In genomic region chr2:207716061-207716460, GRCh38 we compare ENCODE assay signal across 28 cellular contexts.
"Had no signal": no experiment of that assay in that cellular context is flagged by ENCODE, and none has a peak within 500 bp of the region (broad histone marks: within the 10 kb centered on the region; RNA-seq: fewer than 3 reads in every experiment).

No MANE protein-coding gene starts in this region.

- H3K27ac ChIP-seq: stomach, suprapubic skin, testis, thoracic aorta, thyroid gland, tibial artery, transverse colon, upper lobe of left lung, upper lobe of right lung, uterus, vagina had no signal

- H3K27me3 ChIP-seq: stomach, suprapubic skin, testis, thyroid gland, tibial artery, transverse colon, upper lobe of left lung, upper lobe of right lung, uterus, vagina had no signal

- H3K9me3 Mint-ChIP-seq: stimulated activated effector memory CD8-positive, alpha-beta T cell treated with anti-CD3 and anti-CD28 coated beads, Interleukin-12 subunit alpha, Interleukin-12 subunit beta, amount 100 ng/mL, for 72 hours; stimulated activated memory B cell treated with anti-CD40 and anti-IgM and Interleukin-4, amounts not matched to agents 10 μg/mL and 1 μg/mL and 100 μg/mL, for 72 hours; stimulated activated naive B cell treated with anti-CD40 and anti-IgM and Interleukin-4, amounts not matched to agents 10 μg/mL and 1 μg/mL and 100 μg/mL, for 72 hours; stimulated activated naive CD8-positive, alpha-beta T cell treated with anti-CD3 and anti-CD28 coated beads, Interleukin-15, Interleukin-2, amounts not matched to agents 100 ng/mL and 50 ng/mL, for 24 hours; type B pancreatic cell had no signal

- H3K27me3 Mint-ChIP-seq: stimulated activated memory B cell treated with anti-CD40 and anti-IgM and Interleukin-4, amounts not matched to agents 10 μg/mL and 1 μg/mL and 100 μg/mL, for 72 hours; stimulated activated naive B cell treated with anti-CD40 and anti-IgM and Interleukin-4, amounts not matched to agents 10 μg/mL and 1 μg/mL and 100 μg/mL, for 72 hours; stimulated activated naive CD8-positive, alpha-beta T cell treated with anti-CD3 and anti-CD28 coated beads, Interleukin-15, Interleukin-2, amounts not matched to agents 100 ng/mL and 50 ng/mL, for 24 hours; type B pancreatic cell had no signal

- DNase-seq: stimulated activated CD4-positive, alpha-beta T cell treated with anti-CD3 and anti-CD28 coated beads, Interleukin-1b, Interleukin-23, amount 100 ng/mL, for 48 hours; stimulated activated CD4-positive, alpha-beta T cell treated with anti-CD3 and anti-CD28 coated beads, Interleukin-2, amount 100 ng/mL, for 24 hours; stimulated activated CD4-positive, alpha-beta T cell treated with anti-CD3 and anti-CD28 coated beads, Interleukin-2, amount 100 ng/mL, for 48 hours; stimulated activated CD4-positive, alpha-beta T cell treated with anti-CD3 and anti-CD28 coated beads, Interleukin-4, amount 100 ng/mL, for 1 hour; stimulated activated CD4-positive, alpha-beta T cell treated with anti-CD3 and anti-CD28 coated beads, Interleukin-4, amount 100 ng/mL, for 24 hours; stimulated activated CD4-positive, alpha-beta T cell treated with anti-CD3 and anti-CD28 coated beads, Interleukin-4, amount 100 ng/mL, for 4 hours; stimulated activated CD8-positive, alpha-beta memory T cell treated with anti-CD3 and anti-CD28 coated beads, Interleukin-4, amount 100 ng/mL, for 48 hours; stimulated activated naive B cell treated with anti-CD40 and anti-IgM and Interleukin-4, amounts not matched to agents 10 μg/mL and 1 μg/mL and 100 μg/mL, for 72 hours; stimulated activated naive CD4-positive, alpha-beta T cell; stimulated activated naive CD4-positive, alpha-beta T cell treated with Interleukin-2 at 50 U/mL for 16 hours; stimulated activated naive CD8-positive, alpha-beta T cell treated with anti-CD3 and anti-CD28 coated beads, Interleukin-15, Interleukin-2, amounts not matched to agents 100 U/mL and 50 U/mL, for 24 hours; stomach; substantia nigra; testis; thyroid gland; tibial artery; transverse colon; trophoblast cell; upper lobe of left lung; upper lobe of right lung; uterus had no signal

- H3K9me3 ChIP-seq: stomach, suprapubic skin, testis, thoracic aorta, thyroid gland, tibial artery, transverse colon, upper lobe of left lung, upper lobe of right lung, uterus, vagina had no signal

- H3K4me1 ChIP-seq: uterus had no signal

- H3K4me3 Mint-ChIP-seq: stimulated activated effector memory CD8-positive, alpha-beta T cell treated with anti-CD3 and anti-CD28 coated beads, Interleukin-12 subunit alpha, Interleukin-12 subunit beta, amount 100 ng/mL, for 72 hours; stimulated activated memory B cell treated with anti-CD40 and anti-IgM and Interleukin-4, amounts not matched to agents 10 μg/mL and 1 μg/mL and 100 μg/mL, for 72 hours; stimulated activated naive B cell treated with anti-CD40 and anti-IgM and Interleukin-4, amounts not matched to agents 10 μg/mL and 1 μg/mL and 100 μg/mL, for 72 hours; stimulated activated naive CD8-positive, alpha-beta T cell treated with anti-CD3 and anti-CD28 coated beads, Interleukin-15, Interleukin-2, amounts not matched to agents 100 ng/mL and 50 ng/mL, for 24 hours; type B pancreatic cell had no signal

- ATAC-seq: stimulated activated effector memory CD8-positive, alpha-beta T cell treated with anti-CD3 and anti-CD28 coated beads, Interleukin-12 subunit alpha, Interleukin-12 subunit beta, amount 100 ng/mL, for 72 hours; stimulated activated memory B cell treated with anti-CD40 and anti-IgM and Interleukin-4, amounts not matched to agents 10 μg/mL and 1 μg/mL and 100 μg/mL, for 72 hours; stimulated activated naive B cell treated with anti-CD40 and anti-IgM and Interleukin-4, amounts not matched to agents 10 μg/mL and 1 μg/mL and 100 μg/mL, for 72 hours; stimulated activated naive CD8-positive, alpha-beta T cell treated with anti-CD3 and anti-CD28 coated beads, Interleukin-15, Interleukin-2, amounts not matched to agents 100 U/mL and 50 U/mL, for 24 hours; upper lobe of right lung had no signal

- H3K4me3 ChIP-seq: stomach, suprapubic skin, testis, thoracic aorta, thyroid gland, tibial artery, transverse colon, upper lobe of left lung, upper lobe of right lung, uterus, vagina had no signal

- H3K36me3 ChIP-seq: suprapubic skin, thoracic aorta, thyroid gland, tibial artery, transverse colon, upper lobe of left lung, uterus, vagina had no signal

- H3K27ac Mint-ChIP-seq: stimulated activated effector memory CD8-positive, alpha-beta T cell treated with anti-CD3 and anti-CD28 coated beads, Interleukin-12 subunit alpha, Interleukin-12 subunit beta, amount 100 ng/mL, for 72 hours; stimulated activated memory B cell treated with anti-CD40 and anti-IgM and Interleukin-4, amounts not matched to agents 10 μg/mL and 1 μg/mL and 100 μg/mL, for 72 hours; stimulated activated naive B cell treated with anti-CD40 and anti-IgM and Interleukin-4, amounts not matched to agents 10 μg/mL and 1 μg/mL and 100 μg/mL, for 72 hours; stimulated activated naive CD8-positive, alpha-beta T cell treated with anti-CD3 and anti-CD28 coated beads, Interleukin-15, Interleukin-2, amounts not matched to agents 100 ng/mL and 50 ng/mL, for 24 hours; type B pancreatic cell had no signal
